2 cellular contexts compared by ENCODE assay signal in genomic region chr5:96258692-96259091, GRCh38.
TF ChIP-seq lines count a peak whose summit lies in the region.

No MANE protein-coding gene starts in this region.

TF ChIP-seq in SK-N-SH, 30 proteins besides CTCF, POLR2A, EP300 and RAD21 (continued from another document):
- TF ChIP-seq REST (IDR thresholded peaks at IDR 0.05; ENCODE audit: low read depth, low read length), result no peak
- TF ChIP-seq FOXJ3 (CRISPR knock-in tag; IDR thresholded peaks at IDR 0.05), result no peak
- TF ChIP-seq POLR2AphosphoS5 (IDR thresholded peaks at IDR 0.05; ENCODE audit: low read depth, low read length), result no peak
- no peak for TF ChIP-seq MAX (IDR thresholded peaks at IDR 0.05; ENCODE audit: low read depth)
- TF ChIP-seq SIN3A (IDR thresholded peaks at IDR 0.05; ENCODE audit: borderline replicate concordance, low read depth, low read length), result no peak
- no peak for TF ChIP-seq TEAD4 (IDR thresholded peaks at IDR 0.05; ENCODE audit: borderline replicate concordance, insufficient read depth)
- TF ChIP-seq GATA2 (CRISPR knock-in tag; IDR thresholded peaks at IDR 0.05), result no peak
- no peak for TF ChIP-seq EZH2phosphoT487 (IDR thresholded peaks at IDR 0.05; ENCODE audit: borderline replicate concordance, low read depth)
- no peak for TF ChIP-seq PBX3 (IDR thresholded peaks at IDR 0.05)
TF ChIP-seq in SK-N-SH: peak in this region for 0.

TF ChIP-seq in SK-N-SH treated with all-trans-retinoic acid at 6 μM for 48 hours, 23 proteins besides CTCF, POLR2A, EP300 and RAD21 (continued from another document):
- TF ChIP-seq PATZ1 (CRISPR knock-in tag; IDR thresholded peaks at IDR 0.05; ENCODE audit: borderline replicate concordance) (no peak), ZFP3 (CRISPR knock-in tag; IDR thresholded peaks at IDR 0.05) (no peak)
